Comparison of ENCODE assay signal across 5 cellular contexts in genomic region chr12:84397846-84398245, GRCh38.
"Had no signal": no experiment of that assay in that cellular context is flagged by ENCODE, and none has a peak within 500 bp of the region (broad histone marks: within the 10 kb centered on the region; RNA-seq: fewer than 3 reads in every experiment).

No MANE protein-coding gene starts in this region.

- DNase-seq: GOT3, H9, HCEC 1CT, IMR-90 had no signal

- H3K4me3 ChIP-seq: GM23248 had no signal
